8 cellular contexts compared by ENCODE assay signal in genomic region chr17:79993390-79994221, GRCh38. TPM values are rescaled to one million over a fixed set of nuclear protein-coding genes. Genes with fewer than 3 reads are reported as not detected.
DNase-seq lines count a peak whose midpoint lies in the region; ATAC-seq and TF ChIP-seq lines count a peak whose summit lies in the region.

No MANE protein-coding gene starts in this region.

- peaks cover 17% of the 10 kb centered on the region for H3F3A ChIP-seq in Loucy (ENCODE audit: low read depth)

- CTCF ChIA-PET in CD8-positive, alpha-beta T cell (lab: Charles Lee) = interaction anchor here (0.8 to 3.4 kb wide), 12 partner anchors 11 to 252 kb away, joined by 3 to 16 read pairs (median 5); no protein-coding TSS in a partner anchor
- CTCF ChIA-PET in T-cell (lab: Charles Lee) = interaction anchor here in 1 of 2 donors (0.6 kb wide), 2 partner anchors 154 to 1807 kb away, joined by 4 to 5 read pairs; partner anchors contain the start of genes AFMID, CBX4 and TK1

- H3K27ac ChIP-seq in CD8-positive, alpha-beta T cell (ENCODE audit: low read depth, low read length) = no peak overlapping the region
- H3K27ac ChIP-seq in subcutaneous abdominal adipose tissue (ENCODE audit: low read depth, low read length) = no peak overlapping the region

- no peak for TF ChIP-seq CTCF in CD8-positive, alpha-beta T cell (IDR thresholded peaks at IDR 0.05)
- TF ChIP-seq CTCF in Loucy (conservative IDR thresholded peaks at IDR 0.05; ENCODE audit: low read length) = no peak
- TF ChIP-seq CTCF in choroid plexus epithelial cell (conservative IDR thresholded peaks at IDR 0.05; ENCODE audit: low read depth, low read length) = no peak

- no peaks in the 10 kb centered on the region; the same call in 1 of the 2 replicates for H3K79me2 ChIP-seq in Loucy (ENCODE audit: insufficient read depth, low read length)

- H3K36me3 Mint-ChIP-seq in CD8-positive, alpha-beta T cell = no peaks in the 10 kb centered on the region
- no peaks in the 10 kb centered on the region for H3K36me3 Mint-ChIP-seq in T-cell

- peak overlapping the region; percentile 88 for H3K4me2 ChIP-seq in Loucy (ENCODE audit: low read depth, low read length, poor library complexity, severe bottlenecking)

- H4K20me1 ChIP-seq in Loucy (ENCODE audit: insufficient read depth, low read length, poor library complexity, severe bottlenecking) = no peaks in the 10 kb centered on the region

- H3K9ac ChIP-seq in Loucy (ENCODE audit: low read depth, low read length, poor library complexity, severe bottlenecking) (peak overlapping the region; percentile 85), subcutaneous abdominal adipose tissue (ENCODE audit: low read length in 5 of 5) (peak overlapping the region in 2 of 5 donors; percentile 11 to 48)

- H3K9me3 ChIP-seq in CD8-positive, alpha-beta T cell (ENCODE audit: low read length) = no peaks in the 10 kb centered on the region
- H3K9me3 ChIP-seq in Loucy (ENCODE audit: insufficient read depth, low read depth, low read length) (no peaks in the 10 kb centered on the region), subcutaneous abdominal adipose tissue (ENCODE audit: control insufficient read depth in 5 of 5, low read length in 5 of 5) (no peaks in the 10 kb centered on the region), MG63 (no peaks in the 10 kb centered on the region)

- POLR2A ChIA-PET in CD8-positive, alpha-beta T cell (lab: Charles Lee) = interaction anchor here (0.6 kb wide), 1 partner anchor 60 kb away, joined by 4 read pairs; no protein-coding TSS in a partner anchor
- POLR2A ChIA-PET in T-cell (lab: Charles Lee) = no interaction called here

- H3K27me3 ChIP-seq in CD8-positive, alpha-beta T cell (ENCODE audit: insufficient read depth, low read length) = no peaks in the 10 kb centered on the region
- no peaks in the 10 kb centered on the region for H3K27me3 ChIP-seq in Loucy (ENCODE audit: insufficient read depth, low read length, poor library complexity, severe bottlenecking)
- no peaks in the 10 kb centered on the region for H3K27me3 ChIP-seq in subcutaneous abdominal adipose tissue (ENCODE audit: control insufficient read depth in 5 of 5, insufficient read depth in 4 of 5, low read length in 5 of 5)
- H3K27me3 ChIP-seq in MG63 = no peaks in the 10 kb centered on the region

- peaks cover 55% of the 10 kb centered on the region for H3K4me1 Mint-ChIP-seq in CD8-positive, alpha-beta T cell (ENCODE audit: low read depth)
- peaks cover 48 to 58% (median 53%) of the 10 kb centered on the region in 3 donors for H3K4me1 Mint-ChIP-seq in T-cell

- H3K27ac Mint-ChIP-seq in CD8-positive, alpha-beta T cell = peak overlapping the region; percentile 78
- peak overlapping the region; percentile 31 to 68 for H3K27ac Mint-ChIP-seq in T-cell

- H3K4me3 Mint-ChIP-seq in CD8-positive, alpha-beta T cell = peak overlapping the region; percentile 43
- peak overlapping the region in 2 of 3 donors; percentile 49 to 87 for H3K4me3 Mint-ChIP-seq in T-cell

- intact Hi-C loops in CD8-positive, alpha-beta T cell (cut with DNase I, micrococcal nuclease) = loop anchor here in 1 of 2 experiments (10.0 kb wide), 1 partner anchor 909 kb away; no protein-coding TSS in a partner anchor

- no peak for ATAC-seq in CD8-positive, alpha-beta T cell
- ATAC-seq in T-cell (replicated peaks in 1 of 4) = no peak

- H3K9me3 Mint-ChIP-seq in CD8-positive, alpha-beta T cell = no peaks in the 10 kb centered on the region
- no peaks in the 10 kb centered on the region for H3K9me3 Mint-ChIP-seq in T-cell

- peak in 4 of 7 experiments; percentile 30 to 58 (median 48) for DNase-seq in CD8-positive, alpha-beta T cell
- DNase-seq in T-cell = peak in 13 of 34 experiments; percentile 6 to 57 (median 25)
- DNase-seq in choroid plexus epithelial cell (ENCODE audit: low read depth) = peak; percentile 98
- peak; percentile 87 for DNase-seq in myocyte (ENCODE audit: low read depth)
- no peak for DNase-seq in OCI-M2 (lab: John Stamatoyannopoulos, UW; ENCODE audit: unreplicated experiment)
- DNase-seq in MG63 = no peak

- peaks cover 55% of the 10 kb centered on the region for H3K4me1 ChIP-seq in CD8-positive, alpha-beta T cell (ENCODE audit: insufficient read depth, low read length)
- H3K4me1 ChIP-seq in Loucy (ENCODE audit: insufficient read depth, low read length, poor library complexity, severe bottlenecking) (peaks cover 55% of the 10 kb centered on the region), subcutaneous abdominal adipose tissue (ENCODE audit: control insufficient read depth in 5 of 5, insufficient read depth in 5 of 5, low read length in 5 of 5) (peaks cover 13 to 63% (median 55%) of the 10 kb centered on the region in 5 donors)

- H2AFZ ChIP-seq in Loucy (ENCODE audit: low read length) = no peak overlapping the region

- H3K9me2 ChIP-seq in Loucy (replicated peaks; ENCODE audit: low read depth, low read length) = no peaks in the 10 kb centered on the region

- H3K36me3 ChIP-seq in CD8-positive, alpha-beta T cell (ENCODE audit: insufficient read depth, low read length) = no peaks in the 10 kb centered on the region
- H3K36me3 ChIP-seq in Loucy (ENCODE audit: insufficient read depth, low read length) (no peaks in the 10 kb centered on the region), subcutaneous abdominal adipose tissue (ENCODE audit: control insufficient read depth in 5 of 5, insufficient read depth in 5 of 5, low read length in 5 of 5) (no peaks in the 10 kb centered on the region), MG63 (no peaks in the 10 kb centered on the region)

- no peaks in the 10 kb centered on the region for H3K27me3 Mint-ChIP-seq in CD8-positive, alpha-beta T cell (ENCODE audit: low read depth)
- H3K27me3 Mint-ChIP-seq in T-cell = no peaks in the 10 kb centered on the region

- H3K4me3 ChIP-seq in CD8-positive, alpha-beta T cell (ENCODE audit: low read depth, low read length) = no peak overlapping the region
- peak overlapping the region; percentile 86 for H3K4me3 ChIP-seq in Loucy (ENCODE audit: low read length, poor library complexity, severe bottlenecking)
- no peak overlapping the region for H3K4me3 ChIP-seq in choroid plexus epithelial cell (ENCODE audit: low read depth, low read length)
- peak overlapping the region in 3 of 5 donors; percentile 29 to 46 (median 36) for H3K4me3 ChIP-seq in subcutaneous abdominal adipose tissue (ENCODE audit: low read depth in 1 of 5, low read length in 5 of 5)
- no peak overlapping the region for H3K4me3 ChIP-seq in MG63

RNA-seq across cellular contexts. Expression of gene TBC1D16, which starts 42.1 kb away (rescaled TPM):
- total RNA-seq in CD8-positive, alpha-beta T cell = 1 to 10 TPM; 2.2 to 2.5 TPM
- total RNA-seq in T-cell (1 to 10 TPM; 1.9 to 6.1 (median 3.4) TPM), myocyte (33.4 and 35.5 TPM in 2 replicates)
- polyA plus RNA-seq in myocyte (2012) = 28.6 TPM
- 15.0 and 23.6 TPM in 2 replicates for total RNA-seq in MG63 (2014; rRNA removed; shearing (Covaris generic); ENCODE audit: low replicate concordance)

RNA-seq across cellular contexts. Expression of gene CCDC40, which starts 42.8 kb away (rescaled TPM):
- 1 to 10 TPM; 1.0 to 1.2 TPM for total RNA-seq in CD8-positive, alpha-beta T cell
- 1 to 10 TPM in 4 of 5 donors, under 1 TPM in 1; 0.70 to 3.1 (median 1.4) TPM for total RNA-seq in T-cell
- total RNA-seq in myocyte = 3.2 and 5.6 TPM in 2 replicates
- polyA plus RNA-seq in myocyte (2012) = 7.0 TPM
- total RNA-seq in MG63 (2014; rRNA removed; shearing (Covaris generic); ENCODE audit: low replicate concordance) = 5.4 and 9.7 TPM in 2 replicates

Comparison
In these comparisons a context has a peak if more than half of its experiments do, and no peak if none do; other contexts are left out.
1. DNase-seq: peak in CD8-positive, alpha-beta T cell (4 of 7), choroid plexus epithelial cell (single experiment) and myocyte (single experiment); none in OCI-M2 (single experiment) and MG63 (single experiment).
2. H3K4me3 ChIP-seq: peak in Loucy (single experiment) and subcutaneous abdominal adipose tissue (3 of 5); none in CD8-positive, alpha-beta T cell (single experiment), choroid plexus epithelial cell (single experiment) and MG63 (single experiment).